In the genomic region with DNA sequence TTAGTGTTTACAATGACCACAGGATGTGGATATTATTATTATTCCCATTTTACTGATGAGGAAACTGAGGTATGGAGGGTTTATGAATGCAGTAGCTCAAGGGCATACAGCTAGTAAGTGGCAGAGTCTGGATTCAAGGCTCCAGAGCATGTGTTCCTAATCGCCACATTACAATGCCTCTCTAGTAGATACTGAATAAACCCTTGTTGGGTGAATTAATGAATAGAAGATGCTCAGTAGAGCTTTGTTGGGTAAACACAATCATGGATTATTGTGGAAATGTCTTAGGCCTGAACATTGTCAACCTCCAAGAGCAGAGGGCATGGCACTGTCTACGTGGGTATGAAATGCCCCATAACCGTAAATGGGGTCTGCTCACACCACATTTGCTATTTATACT, we compare ENCODE assay signal across 24 cellular contexts.
"Had no signal": no experiment of that assay in that cellular context is flagged by ENCODE, and none has a peak within 500 bp of the region (broad histone marks: within the 10 kb centered on the region; RNA-seq: fewer than 3 reads in every experiment).

No MANE protein-coding gene starts in this region.

- ATAC-seq: activated CD4-positive, alpha-beta T cell treated with anti-CD3 and anti-CD28 coated beads for 36 hours; activated CD8-positive, alpha-beta memory T cell treated with anti-CD3 and anti-CD28 coated beads, Interleukin-2, amount 10 ng/mL, durations not matched to agents 7 days and 5 days; activated CD8-positive, alpha-beta T cell treated with anti-CD3 and anti-CD28 coated beads, Interleukin-2, amount 10 ng/mL, durations not matched to agents 7 days and 5 days; activated naive CD8-positive, alpha-beta T cell treated with anti-CD3 and anti-CD28 coated beads, Interleukin-2, amount 50 U/mL, for 24 hours; body of pancreas; effector memory CD8-positive, alpha-beta T cell; foreskin keratinocyte; gastroesophageal sphincter had no signal

- DNase-seq: activated CD4-positive, alpha-beta memory T cell treated with anti-CD3 and anti-CD28 coated beads for 36 hours; activated CD4-positive, alpha-beta T cell treated with anti-CD3 and anti-CD28 coated beads for 36 hours; activated CD4-positive, alpha-beta T cell treated with anti-CD3 and anti-CD28 coated beads, Interleukin-2, amount 10 ng/mL, durations not matched to agents 24 days and 14 days; activated CD4-positive, CD25-positive, alpha-beta regulatory T cell; activated CD4-positive, CD25-positive, alpha-beta regulatory T cell treated with anti-CD3 and anti-CD28 coated beads, Interleukin-2, amount 50 U/mL, for 72 hours; activated CD8-positive, alpha-beta memory T cell treated with anti-CD3 and anti-CD28 coated beads, Interleukin-2, amount 10 ng/mL, durations not matched to agents 7 days and 5 days; activated CD8-positive, alpha-beta memory T cell treated with anti-CD3 and anti-CD28 coated beads, Interleukin-2, amount 50 U/mL, for 4 hours; activated CD8-positive, alpha-beta T cell treated with anti-CD3 and anti-CD28 coated beads, Interleukin-2, amount 10 ng/mL, durations not matched to agents 7 days and 5 days; activated effector memory CD4-positive, alpha-beta T cell treated with anti-CD3 and anti-CD28 coated beads, Interleukin-2, amount 50 U/mL, for 16 hours; activated naive CD4-positive, alpha-beta T cell treated with anti-CD3 and anti-CD28 coated beads for 36 hours; activated naive CD8-positive, alpha-beta T cell treated with anti-CD3 and anti-CD28 coated beads for 36 hours; activated naive CD8-positive, alpha-beta T cell treated with anti-CD3 and anti-CD28 coated beads, Interleukin-2, amount 50 U/mL, for 24 hours; activated T-cell treated with anti-CD3 and anti-CD28 coated beads, Interleukin-2, amount 50 U/mL, for 1 hour; activated T-cell treated with anti-CD3 and anti-CD28 coated beads, Interleukin-2, amount 50 U/mL, for 48 hours; aorta; body of pancreas; cortex of kidney; dermis blood vessel endothelial cell; effector CD4-positive, alpha-beta T cell; effector memory CD8-positive, alpha-beta T cell; erythroblast; foreskin keratinocyte; T-helper 2 cell had no signal
